Comparison of ENCODE assay signal across 10 cellular contexts in the genomic region with DNA sequence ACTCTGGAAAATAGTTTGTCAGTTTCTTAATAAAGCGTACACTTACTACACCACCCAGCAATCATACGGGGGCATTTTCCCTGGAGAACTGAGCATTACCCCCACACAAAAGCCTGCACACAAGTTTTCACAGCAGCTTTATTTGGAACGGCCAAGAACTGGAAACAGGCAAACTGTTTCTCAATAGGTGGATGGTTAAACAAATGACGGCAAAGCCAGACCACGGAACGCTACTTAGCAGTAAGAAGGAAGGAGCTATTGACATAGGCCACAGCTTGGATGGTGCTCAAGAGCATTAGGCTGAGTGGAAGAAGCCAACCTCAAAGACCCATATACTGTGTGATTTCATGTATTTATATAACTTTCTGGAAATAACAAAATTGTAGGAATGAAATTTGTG. TPM values are rescaled to one million over a fixed set of nuclear protein-coding genes. Genes with fewer than 3 reads are reported as not detected.
DNase-seq lines count a peak whose midpoint lies in the region; ATAC-seq and TF ChIP-seq lines count a peak whose summit lies in the region.
"Had no signal": no experiment of that assay in that cellular context is flagged by ENCODE, and none has a peak within 500 bp of the region (broad histone marks: within the 10 kb centered on the region; RNA-seq: fewer than 3 reads in every experiment).

No MANE protein-coding gene starts in this region.

- peak; percentile 54 to 83 for ATAC-seq in upper lobe of left lung (ENCODE audit: low FRiP score in 2 of 2)
- no peak for ATAC-seq in GM21723 (IDR thresholded peaks at IDR 0.05; ENCODE audit: unreplicated experiment)
- no peak for ATAC-seq in GM18517 (IDR thresholded peaks at IDR 0.05; ENCODE audit: unreplicated experiment)

- H3K27ac ChIP-seq in upper lobe of left lung = peak overlapping the region; percentile 67 to 89 (median 84)

- H3K27me3 ChIP-seq in upper lobe of left lung = no peaks in the 10 kb centered on the region

- H3K9me3 ChIP-seq in upper lobe of left lung = no peaks in the 10 kb centered on the region

- DNase-seq in NCI-H2196 (lab: John Stamatoyannopoulos, UW; ENCODE audit: unreplicated experiment) (peak; percentile 20), NCI-H2196 treated with DMSO at 0.1 percent for 48 hours (lab: John Stamatoyannopoulos, UW; ENCODE audit: unreplicated experiment) (no peak), SK-MEL-5 (ENCODE audit: low read depth, low spot score) (peak; percentile 18), fibroblast of the aortic adventitia (ENCODE audit: low read depth) (peak; percentile 85), upper lobe of left lung (peak in 1 of 2 donors; percentile 91), NCI-H69 (lab: John Stamatoyannopoulos, UW) (no peak)
- DNase-seq: activated T-cell treated with anti-CD3 and anti-CD28 coated beads, Interleukin-2, amount 50 U/mL, for 48 hours; NCI-H82 had no signal

- 46 to 73% methylated on average over 6 of the region's 6 CpGs for WGBS in upper lobe of left lung, 2 donors

- in situ Hi-C loops in SK-MEL-5 (cut with HindIII; ENCODE audit: low pct_unique_long_range_greater_than_20kb, low sequenced_read_pairs) = no loop called here

- no peaks in the 10 kb centered on the region for H3K36me3 ChIP-seq in upper lobe of left lung

- no peak overlapping the region for H3K4me3 ChIP-seq in fibroblast of the aortic adventitia (ENCODE audit: low read depth, low read length)
- no peak overlapping the region for H3K4me3 ChIP-seq in upper lobe of left lung

- peak in 2 of 4 donors; percentile 38 to 92 for TF ChIP-seq EP300 in upper lobe of left lung (IDR thresholded peaks at IDR 0.05)

- H3K4me1 ChIP-seq in upper lobe of left lung = peaks cover 24 to 55% (median 46%) of the 10 kb centered on the region in 4 donors

- no peak for TF ChIP-seq CTCF in fibroblast of the aortic adventitia (IDR thresholded peaks at IDR 0.05; ENCODE audit: insufficient read depth, low read length)
- TF ChIP-seq CTCF in upper lobe of left lung (IDR thresholded peaks at IDR 0.05) = no peak

- peak in 1 of 4 donors; percentile 33 for TF ChIP-seq POLR2A in upper lobe of left lung (IDR thresholded peaks at IDR 0.05)

RNA-seq across cellular contexts. Expression of a gene that starts 9.0 kb away (rescaled TPM):
- not detected in 2 replicates for total RNA-seq in SK-MEL-5 (2014; rRNA removed; shearing (Covaris generic))
- polyA plus RNA-seq in SK-MEL-5 (2015; cell fraction: cytosol; rRNA removed) = not detected in 2 replicates
- polyA plus RNA-seq in SK-MEL-5 (2015; cell fraction: nucleus; rRNA removed) = not detected in 2 replicates
- total RNA-seq in fibroblast of the aortic adventitia (ENCODE audit: low replicate concordance) (10.1 and 442 TPM in 2 replicates), upper lobe of left lung (100 to 1,000 TPM in 4 of 6 donors, 10 to 100 TPM in 2; 40.9 to 203 (median 120) TPM)

Comparison
In these comparisons a context has a peak if more than half of its experiments do, and no peak if none do; other contexts are left out.
1. DNase-seq: peak in NCI-H2196 (single experiment), SK-MEL-5 (single experiment) and fibroblast of the aortic adventitia (single experiment); none in NCI-H2196 treated with DMSO at 0.1 percent for 48 hours (single experiment) and NCI-H69 (single experiment).
2. ATAC-seq: peak in upper lobe of left lung (2 of 2); none in GM21723 (single experiment) and GM18517 (single experiment).
3. RNA of a gene that starts 9.0 kb away (total RNA-seq): 10.1 to 442 TPM in fibroblast of the aortic adventitia and 40.9 to 203 TPM in upper lobe of left lung; not detected in SK-MEL-5; every median in the first group is over 10 times any median in the second.